8 cellular contexts compared by ENCODE assay signal in genomic region chr16:4314532-4315184, GRCh38. TPM values are rescaled to one million over a fixed set of nuclear protein-coding genes. Genes with fewer than 3 reads are reported as not detected.
DNase-seq lines count a peak whose midpoint lies in the region; ATAC-seq, FAIRE-seq and TF ChIP-seq lines count a peak whose summit lies in the region.

No MANE protein-coding gene starts in this region.

- CTCF ChIA-PET in CD8-positive, alpha-beta T cell (lab: Charles Lee): interaction anchor here (1.0 kb wide), 1 partner anchor 61 kb away, joined by 4 read pairs; no protein-coding TSS in a partner anchor

- peak overlapping the region; percentile 81 for H2AFZ ChIP-seq in osteoblast (ENCODE audit: low read length)

- peak overlapping the region; percentile 90 for H3K4me3 Mint-ChIP-seq in CD8-positive, alpha-beta T cell

- H3K4me3 ChIP-seq in CD8-positive, alpha-beta T cell (ENCODE audit: low read depth, low read length): peak overlapping the region; percentile 56
- H3K4me3 ChIP-seq in WI38 (ENCODE audit: low read depth, low read length) (peak overlapping the region; percentile 67), esophagus squamous epithelium (peak overlapping the region; percentile 47 to 89 (median 60)), osteoblast (ENCODE audit: insufficient read depth, low read length) (peak overlapping the region; percentile 77)

- H3K9me3 ChIP-seq in CD8-positive, alpha-beta T cell (ENCODE audit: low read length): no peaks in the 10 kb centered on the region
- H3K9me3 ChIP-seq in esophagus squamous epithelium: no peaks in the 10 kb centered on the region
- H3K9me3 ChIP-seq in osteoblast (ENCODE audit: low read depth, low read length): no peaks in the 10 kb centered on the region

- H3K36me3 Mint-ChIP-seq in CD8-positive, alpha-beta T cell: no peaks in the 10 kb centered on the region

- peaks cover 34% of the 10 kb centered on the region for H3K79me2 ChIP-seq in osteoblast (ENCODE audit: insufficient read depth, low read length)

- TF ChIP-seq CTCF in CD8-positive, alpha-beta T cell (IDR thresholded peaks at IDR 0.05): no peak
- TF ChIP-seq CTCF in WI38 (IDR thresholded peaks at IDR 0.05; ENCODE audit: low read depth, low read length) (no peak), esophagus squamous epithelium (IDR thresholded peaks at IDR 0.05) (peak in 1 of 6 experiments; percentile 13), osteoblast (IDR thresholded peaks at IDR 0.05; ENCODE audit: extremely low read depth, low read depth, low read length) (no peak)

- H3K4me2 ChIP-seq in osteoblast (ENCODE audit: insufficient read depth, low read length): peak overlapping the region; percentile 83

- WGBS in esophagus squamous epithelium, 2 donors: 5 to 8% methylated on average over 7 to 11 of the region's 33 CpGs

- no peak overlapping the region for H3K27ac Mint-ChIP-seq in CD8-positive, alpha-beta T cell

- H3K27me3 ChIP-seq in CD8-positive, alpha-beta T cell (ENCODE audit: insufficient read depth, low read length): peaks cover 13% of the 10 kb centered on the region
- H3K27me3 ChIP-seq in esophagus squamous epithelium (peaks cover 0 to 53% (median 2%) of the 10 kb centered on the region in 4 donors), osteoblast (ENCODE audit: insufficient read depth, low read length) (no peaks in the 10 kb centered on the region)

- H3K9me3 Mint-ChIP-seq in CD8-positive, alpha-beta T cell: no peaks in the 10 kb centered on the region

- TF ChIP-seq POLR2A in esophagus squamous epithelium (IDR thresholded peaks at IDR 0.05): no peak

- peaks cover 26% of the 10 kb centered on the region for H3K4me1 ChIP-seq in CD8-positive, alpha-beta T cell (ENCODE audit: insufficient read depth, low read length)
- H3K4me1 ChIP-seq in esophagus squamous epithelium (peaks cover 38 to 68% (median 41%) of the 10 kb centered on the region in 3 donors), osteoblast (ENCODE audit: insufficient read depth, low read length) (peaks cover 33% of the 10 kb centered on the region)

- peaks cover 18% of the 10 kb centered on the region for H3K27me3 Mint-ChIP-seq in CD8-positive, alpha-beta T cell (ENCODE audit: low read depth)

- H3K27ac ChIP-seq in CD8-positive, alpha-beta T cell (ENCODE audit: low read depth, low read length): no peak overlapping the region
- H3K27ac ChIP-seq in esophagus squamous epithelium (peak overlapping the region; percentile 75 to 98 (median 82)), osteoblast (ENCODE audit: low read depth, low read length) (peak overlapping the region; percentile 21)

- POLR2A ChIA-PET in CD8-positive, alpha-beta T cell (lab: Charles Lee): interaction anchor here (1.0 to 1.4 kb wide), 2 partner anchors 17 to 41 kb away, joined by 3 to 4 read pairs; partner anchors contain the start of gene TFAP4

- no peak for FAIRE-seq in HTR-8/SVneo (lab: Jason Lieb, UNC)

- intact Hi-C loops in CD8-positive, alpha-beta T cell (cut with DNase I, micrococcal nuclease): loop anchor here in 1 of 2 experiments (1.0 kb wide), 1 partner anchor 7 kb away; no protein-coding TSS in a partner anchor
- intact Hi-C loops in esophagus squamous epithelium (cut with DNase I): no loop called here

- peaks cover 33% of the 10 kb centered on the region for H4K20me1 ChIP-seq in osteoblast (ENCODE audit: insufficient read depth, low read length)

- DNase-seq in CD8-positive, alpha-beta T cell: peak in 2 of 7 experiments; percentile 25 to 58
- DNase-seq in HTR-8/SVneo (ENCODE audit: insufficient read length, low spot score) (peak; percentile 26), esophagus squamous epithelium (lab: John Stamatoyannopoulos, UW) (no peak), osteoblast (ENCODE audit: insufficient read length, low spot score, missing footprints) (peak; percentile 93)

- H3K4me1 Mint-ChIP-seq in CD8-positive, alpha-beta T cell (ENCODE audit: low read depth): peaks cover 18% of the 10 kb centered on the region

- H3K36me3 ChIP-seq in CD8-positive, alpha-beta T cell (ENCODE audit: insufficient read depth, low read length): no peaks in the 10 kb centered on the region
- no peaks in the 10 kb centered on the region for H3K36me3 ChIP-seq in esophagus squamous epithelium
- no peaks in the 10 kb centered on the region for H3K36me3 ChIP-seq in osteoblast (ENCODE audit: insufficient read depth, low read length)

- ATAC-seq in CD8-positive, alpha-beta T cell: no peak
- ATAC-seq in GM18858 (IDR thresholded peaks at IDR 0.05; ENCODE audit: unreplicated experiment) (no peak), HG03159 (IDR thresholded peaks at IDR 0.05; ENCODE audit: unreplicated experiment) (no peak), HG02763 (IDR thresholded peaks at IDR 0.05; ENCODE audit: unreplicated experiment) (no peak)

RNA-seq across cellular contexts. Expression of gene GLIS2, which starts 1.2 kb away (rescaled TPM):
- total RNA-seq in CD8-positive, alpha-beta T cell: not detected
- total RNA-seq in esophagus squamous epithelium (1 to 10 TPM in 1 of 4 donors, under 1 TPM in 3; 0.30 to 1.7 (median 0.67) TPM), osteoblast (5.0 and 5.4 TPM in 2 replicates)

RNA-seq across cellular contexts. Expression of gene PAM16, which starts 36.5 kb away (rescaled TPM):
- total RNA-seq in CD8-positive, alpha-beta T cell: 10 to 100 TPM; 30.9 to 31.4 TPM
- total RNA-seq in esophagus squamous epithelium: 10 to 100 TPM; 29.5 to 40.8 (median 33.2) TPM
- 17.4 and 18.6 TPM in 2 replicates for total RNA-seq in osteoblast

RNA-seq across cellular contexts. Expression of gene TFAP4, which starts 41.8 kb away (rescaled TPM):
- 1 to 10 TPM; 8.5 to 9.8 TPM for total RNA-seq in CD8-positive, alpha-beta T cell
- total RNA-seq in esophagus squamous epithelium (1 to 10 TPM; 5.8 to 9.8 (median 9.3) TPM), osteoblast (6.5 and 9.1 TPM in 2 replicates)

RNA-seq across cellular contexts. Expression of gene VASN, which starts 57.0 kb away (rescaled TPM):
- under 1 TPM; 0.57 to 0.83 TPM for total RNA-seq in CD8-positive, alpha-beta T cell
- 10 to 100 TPM in 3 of 4 donors, 1 to 10 TPM in 1; 9.2 to 20.2 (median 14.2) TPM for total RNA-seq in esophagus squamous epithelium
- 202 and 217 TPM in 2 replicates for total RNA-seq in osteoblast
